In the genomic region with DNA sequence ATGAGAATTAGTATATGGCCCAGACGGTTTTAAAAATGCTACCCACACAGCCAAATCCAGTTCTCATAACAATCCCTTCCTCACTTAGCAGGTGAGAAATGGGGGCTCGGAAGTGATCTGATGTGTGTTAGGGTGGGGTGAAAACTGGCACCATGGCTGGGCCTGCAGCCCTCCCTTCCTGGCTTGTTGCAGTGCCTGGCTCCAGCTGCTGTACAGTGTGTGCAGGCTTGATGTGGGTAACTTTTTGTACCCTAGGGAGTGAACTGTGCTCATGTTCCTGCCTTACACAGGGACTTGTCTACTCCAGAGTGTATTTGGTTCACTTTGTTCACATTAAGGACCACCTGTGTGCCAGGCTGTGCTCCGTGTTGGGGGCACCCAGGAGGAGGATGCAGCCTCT, we compare ENCODE assay signal across 21 cellular contexts.
DNase-seq lines count a peak whose midpoint lies in the region; ATAC-seq and TF ChIP-seq lines count a peak whose summit lies in the region.
"Had no signal": no experiment of that assay in that cellular context is flagged by ENCODE, and none has a peak within 500 bp of the region (broad histone marks: within the 10 kb centered on the region; RNA-seq: fewer than 3 reads in every experiment).

No MANE protein-coding gene starts in this region.

- H3K9me3 ChIP-seq in BLaER1 (no peaks in the 10 kb centered on the region), hepatocyte (ENCODE audit: low read depth) (no peaks in the 10 kb centered on the region)
- H3K9me3 ChIP-seq: breast epithelium, Peyer's patch, SJCRH30 had no signal

- ATAC-seq in sciatic nerve, result peak; percentile 39

- H3K9me2 ChIP-seq in hepatocyte (replicated peaks; ENCODE audit: insufficient read depth), result no peaks in the 10 kb centered on the region

- no peaks in the 10 kb centered on the region for H4K20me1 ChIP-seq in BLaER1
- H4K20me1 ChIP-seq in hepatocyte (ENCODE audit: insufficient read depth, poor library complexity, severe bottlenecking), result no peaks in the 10 kb centered on the region

- H3K79me2 ChIP-seq in hepatocyte, result peaks cover 25% of the 10 kb centered on the region

- intact Hi-C loops in sciatic nerve (cut with DNase I) (no loop called here), dorsolateral prefrontal cortex (cut with DNase I) (no loop called here)

- TF ChIP-seq CTCF in coronary artery (IDR thresholded peaks at IDR 0.05) (no peak), hepatocyte (IDR thresholded peaks at IDR 0.05; ENCODE audit: poor library complexity) (no peak), dorsolateral prefrontal cortex (IDR thresholded peaks at IDR 0.05 in 54 of 56, conservative IDR thresholded peaks at IDR 0.05 in 2 of 56; ENCODE audit: low read depth in 1 of 56, partially characterized antibody in 56 of 56) (no peak)

- H3K4me3 ChIP-seq in BLaER1 (no peak overlapping the region), coronary artery (peak overlapping the region; percentile 58), hepatocyte (no peak overlapping the region), dorsolateral prefrontal cortex (no peak overlapping the region)
- H3K4me3 ChIP-seq: breast epithelium, Peyer's patch, SJCRH30 had no signal

- H3K27ac ChIP-seq in BLaER1 (no peak overlapping the region), coronary artery (peak overlapping the region; percentile 60 to 75), hepatocyte (no peak overlapping the region), dorsolateral prefrontal cortex (no peak overlapping the region)
- H3K27ac ChIP-seq: breast epithelium, Peyer's patch, SJCRH30 had no signal

- H3K4me1 ChIP-seq in BLaER1, result peaks cover 9% of the 10 kb centered on the region
- peaks cover 5% of the 10 kb centered on the region for H3K4me1 ChIP-seq in hepatocyte (ENCODE audit: insufficient read depth)
- H3K4me1 ChIP-seq: breast epithelium, Peyer's patch, SJCRH30 had no signal

- DNase-seq in coronary artery (ENCODE audit: low spot score) (no peak), hepatocyte (ENCODE audit: low spot score) (no peak), sciatic nerve (ENCODE audit: low spot score) (no peak), dorsolateral prefrontal cortex (no peak), DMS153 (lab: John Stamatoyannopoulos, UW) (no peak), cortex of kidney (lab: John Stamatoyannopoulos, UW) (no peak)
- DNase-seq in activated T-cell treated with anti-CD3 and anti-CD28 coated beads, Interleukin-2, amount 50 U/mL, for 48 hours, result no peak
- DNase-seq: activated CD4-positive, CD25-positive, alpha-beta regulatory T cell; activated naive CD4-positive, alpha-beta T cell treated with anti-CD3 and anti-CD28 coated beads, Interleukin-2, amount 10 ng/mL, durations not matched to agents 7 days and 5 days; CD4-positive, alpha-beta memory T cell; left colon; mesendoderm; NCI-H1092 treated with DMSO at 0.1 percent for 48 hours; NCI-H1930; NCI-H345; NCI-H748 treated with DMSO at 0.1 percent for 48 hours; Peyer's patch; SJCRH30; T-helper 1 cell had no signal

- H3K36me3 ChIP-seq in BLaER1 (no peaks in the 10 kb centered on the region), hepatocyte (replicated peaks; ENCODE audit: insufficient read depth, low read depth) (no peaks in the 10 kb centered on the region)
- H3K36me3 ChIP-seq: breast epithelium, Peyer's patch had no signal

- WGBS in hepatocyte (ENCODE audit: low lambda C conversion rate, missing lambda C conversion rate), result 74% methylated on average over 3 of the region's 3 CpGs

- no peak overlapping the region for H3K9ac ChIP-seq in BLaER1

- H2AFZ ChIP-seq in hepatocyte, result no peak overlapping the region

- H3K27me3 ChIP-seq in BLaER1, result no peaks in the 10 kb centered on the region
- no peaks in the 10 kb centered on the region for H3K27me3 ChIP-seq in hepatocyte
- no peaks in the 10 kb centered on the region for H3K27me3 ChIP-seq in dorsolateral prefrontal cortex
- H3K27me3 ChIP-seq: breast epithelium, Peyer's patch, SJCRH30 had no signal

- peak overlapping the region; percentile 26 for H3K4me2 ChIP-seq in BLaER1
- peak overlapping the region; percentile 41 for H3K4me2 ChIP-seq in hepatocyte

Comparison
In these comparisons a context has a peak if more than half of its experiments do, and no peak if none do; other contexts are left out.
1. H3K27ac ChIP-seq: peak in coronary artery (2 of 2); none in BLaER1 (single experiment), hepatocyte (single experiment) and dorsolateral prefrontal cortex (0 of 59).